ENCODE assay signal across 2 cellular contexts in genomic region chr16:50821586-50821985, GRCh38.
TF ChIP-seq lines count a peak whose summit lies in the region.

No MANE protein-coding gene starts in this region.

TF ChIP-seq in IMR-90, 13 proteins besides CTCF, POLR2A, EP300 and RAD21:
- TF ChIP-seq USF2 (IDR thresholded peaks at IDR 0.05; ENCODE audit: low read depth, low read length) (no peak), SMC3 (IDR thresholded peaks at IDR 0.05; ENCODE audit: low read depth, low read length) (peak; percentile 23; the same call in 1 of the 2 replicates), ELK1 (IDR thresholded peaks at IDR 0.05; ENCODE audit: borderline replicate concordance, low read depth, low read length) (no peak), NFE2L2 (IDR thresholded peaks at IDR 0.05; ENCODE audit: low read depth, low read length) (no peak), FOS (IDR thresholded peaks at IDR 0.05; ENCODE audit: low read depth, low read length) (no peak), CHD1 (IDR thresholded peaks at IDR 0.05; ENCODE audit: low read depth, low read length) (no peak), MXI1 (IDR thresholded peaks at IDR 0.05; ENCODE audit: borderline replicate concordance, low read depth, low read length) (no peak)

TF ChIP-seq in K562, 482 proteins besides CTCF, POLR2A, EP300 and RAD21 (continued from another document):
- no peak for TF ChIP-seq PURB (CRISPR knock-in tag; IDR thresholded peaks at IDR 0.05; ENCODE audit: low read depth)
- no peak for TF ChIP-seq ESRRA (IDR thresholded peaks at IDR 0.05; ENCODE audit: borderline replicate concordance, low read depth)
- no peak for TF ChIP-seq NONO (IDR thresholded peaks at IDR 0.05; ENCODE audit: low read depth in 2 of 2, low read length in 1 of 2)
